ENCODE assay signal across 16 cellular contexts in genomic region chr6:161882196-161882595, GRCh38.
A peak's percentile ranks its signal among the peaks of the same experiment; 100 is the strongest.
DNase-seq lines count a peak whose midpoint lies in the region; ATAC-seq and TF ChIP-seq lines count a peak whose summit lies in the region.
"Had no signal": no experiment of that assay in that cellular context is flagged by ENCODE, and none has a peak within 500 bp of the region (broad histone marks: within the 10 kb centered on the region; RNA-seq: fewer than 3 reads in every experiment).

No MANE protein-coding gene starts in this region.

- H3K27ac Mint-ChIP-seq in activated CD4-positive, alpha-beta T cell treated with anti-CD3 and anti-CD28 coated beads, Interleukin-2, amount 10 ng/mL, durations not matched to agents 7 days and 5 days, result no peak overlapping the region
- no peak overlapping the region for H3K27ac Mint-ChIP-seq in T-helper 17 cell
- no peak overlapping the region for H3K27ac Mint-ChIP-seq in activated CD8-positive, alpha-beta T cell treated with anti-CD3 and anti-CD28 coated beads for 36 hours
- H3K27ac Mint-ChIP-seq: H9 had no signal

- H3K36me3 Mint-ChIP-seq in activated CD4-positive, alpha-beta T cell treated with anti-CD3 and anti-CD28 coated beads, Interleukin-2, amount 10 ng/mL, durations not matched to agents 7 days and 5 days (ENCODE audit: low read depth), result no peaks in the 10 kb centered on the region
- no peaks in the 10 kb centered on the region for H3K36me3 Mint-ChIP-seq in T-helper 17 cell (ENCODE audit: low read depth)
- H3K36me3 Mint-ChIP-seq in activated CD8-positive, alpha-beta T cell treated with anti-CD3 and anti-CD28 coated beads for 36 hours (ENCODE audit: low read depth), result no peaks in the 10 kb centered on the region

- H3K9me3 ChIP-seq in T-helper 17 cell (ENCODE audit: control insufficient read depth, low read length, poor library complexity, severe bottlenecking) (no peaks in the 10 kb centered on the region), heart left ventricle (no peaks in the 10 kb centered on the region)

- POLR2A ChIA-PET in activated CD4-positive, alpha-beta T cell treated with anti-CD3 and anti-CD28 coated beads, Interleukin-2, amount 10 ng/mL, durations not matched to agents 7 days and 5 days (lab: Charles Lee), result no interaction called here
- POLR2A ChIA-PET in activated CD8-positive, alpha-beta T cell treated with anti-CD3 and anti-CD28 coated beads for 36 hours (lab: Charles Lee), result no interaction called here

- DNase-seq in activated CD4-positive, alpha-beta T cell treated with anti-CD3 and anti-CD28 coated beads, Interleukin-2, amount 50 U/mL, for 1 hour, result peak; percentile 1
- no peak for DNase-seq in activated CD4-positive, alpha-beta T cell treated with anti-CD3 and anti-CD28 coated beads, Interleukin-2, amount 10 ng/mL, durations not matched to agents 7 days and 5 days
- DNase-seq in NCI-H510A (lab: John Stamatoyannopoulos, UW), result peak; percentile 27
- DNase-seq in iPS-NIHi11 (ENCODE audit: low spot score), result peak; percentile 34
- DNase-seq in T-helper 17 cell, result no peak
- DNase-seq in NOMO-1 (lab: John Stamatoyannopoulos, UW; ENCODE audit: unreplicated experiment in 2 of 2), result no peak
- DNase-seq in heart left ventricle, result no peak
- DNase-seq in activated CD8-positive, alpha-beta T cell treated with anti-CD3 and anti-CD28 coated beads for 36 hours, result no peak
- DNase-seq: C1 segment of cervical spinal cord, EL, H9, NCI-H1105 treated with DMSO at 0.1 percent for 48 hours, NCI-H2029, NCI-H2171 treated with DMSO at 0.1 percent for 48 hours, NCI-H774, SW 1271 had no signal

- WGBS in heart left ventricle, 4 donors, result 64 to 77% (median 70%) methylated on average over 11 of the region's 11 CpGs

- CTCF ChIA-PET in activated CD4-positive, alpha-beta T cell treated with anti-CD3 and anti-CD28 coated beads, Interleukin-2, amount 10 ng/mL, durations not matched to agents 7 days and 5 days (lab: Charles Lee), result no interaction called here
- CTCF ChIA-PET in activated CD8-positive, alpha-beta T cell treated with anti-CD3 and anti-CD28 coated beads for 36 hours (lab: Charles Lee), result no interaction called here

- TF ChIP-seq CTCF in heart left ventricle (IDR thresholded peaks at IDR 0.05), result no peak
- no peak for TF ChIP-seq CTCF in activated CD8-positive, alpha-beta T cell treated with anti-CD3 and anti-CD28 coated beads for 36 hours (IDR thresholded peaks at IDR 0.05)

- no peaks in the 10 kb centered on the region for H3K4me1 Mint-ChIP-seq in activated CD4-positive, alpha-beta T cell treated with anti-CD3 and anti-CD28 coated beads, Interleukin-2, amount 10 ng/mL, durations not matched to agents 7 days and 5 days
- H3K4me1 Mint-ChIP-seq in T-helper 17 cell, result no peaks in the 10 kb centered on the region
- H3K4me1 Mint-ChIP-seq in activated CD8-positive, alpha-beta T cell treated with anti-CD3 and anti-CD28 coated beads for 36 hours (ENCODE audit: low read depth), result no peaks in the 10 kb centered on the region

- no peaks in the 10 kb centered on the region for H3K27me3 ChIP-seq in heart left ventricle

- TF ChIP-seq POLR2A in heart left ventricle (IDR thresholded peaks at IDR 0.05), result no peak

- H3K4me3 Mint-ChIP-seq in activated CD4-positive, alpha-beta T cell treated with anti-CD3 and anti-CD28 coated beads, Interleukin-2, amount 10 ng/mL, durations not matched to agents 7 days and 5 days, result no peak overlapping the region
- H3K4me3 Mint-ChIP-seq in T-helper 17 cell, result no peak overlapping the region
- no peak overlapping the region for H3K4me3 Mint-ChIP-seq in activated CD8-positive, alpha-beta T cell treated with anti-CD3 and anti-CD28 coated beads for 36 hours
- H3K4me3 Mint-ChIP-seq: H9 had no signal

- no peaks in the 10 kb centered on the region for H3K36me3 ChIP-seq in heart left ventricle

- ATAC-seq in T-helper 17 cell, result no peak
- no peak for ATAC-seq in heart left ventricle
- ATAC-seq in activated CD8-positive, alpha-beta T cell treated with anti-CD3 and anti-CD28 coated beads for 36 hours, result no peak

- peaks cover 4% of the 10 kb centered on the region for H3K9me3 Mint-ChIP-seq in activated CD4-positive, alpha-beta T cell treated with anti-CD3 and anti-CD28 coated beads, Interleukin-2, amount 10 ng/mL, durations not matched to agents 7 days and 5 days
- no peaks in the 10 kb centered on the region for H3K9me3 Mint-ChIP-seq in activated CD8-positive, alpha-beta T cell treated with anti-CD3 and anti-CD28 coated beads for 36 hours
- H3K9me3 Mint-ChIP-seq: H9 had no signal

- no peak overlapping the region for H3K4me3 ChIP-seq in heart left ventricle

- H3K27me3 Mint-ChIP-seq in activated CD4-positive, alpha-beta T cell treated with anti-CD3 and anti-CD28 coated beads, Interleukin-2, amount 10 ng/mL, durations not matched to agents 7 days and 5 days, result no peaks in the 10 kb centered on the region
- H3K27me3 Mint-ChIP-seq in T-helper 17 cell, result no peaks in the 10 kb centered on the region
- H3K27me3 Mint-ChIP-seq in activated CD8-positive, alpha-beta T cell treated with anti-CD3 and anti-CD28 coated beads for 36 hours, result no peaks in the 10 kb centered on the region

- intact Hi-C loops in heart left ventricle (cut with DNase I), result no loop called here
- intact Hi-C loops in activated CD8-positive, alpha-beta T cell treated with anti-CD3 and anti-CD28 coated beads for 36 hours (cut with micrococcal nuclease), result no loop called here

- H3K4me1 ChIP-seq in heart left ventricle, result no peaks in the 10 kb centered on the region

- no peak overlapping the region for H3K27ac ChIP-seq in heart left ventricle

Comparison
In these comparisons a context has a peak if more than half of its experiments do, and no peak if none do; other contexts are left out.
1. DNase-seq: peak in activated CD4-positive, alpha-beta T cell treated with anti-CD3 and anti-CD28 coated beads, Interleukin-2, amount 50 U/mL, for 1 hour (single experiment), NCI-H510A (single experiment) and iPS-NIHi11 (single experiment); none in activated CD4-positive, alpha-beta T cell treated with anti-CD3 and anti-CD28 coated beads, Interleukin-2, amount 10 ng/mL, durations not matched to agents 7 days and 5 days (single experiment), T-helper 17 cell (0 of 3), NOMO-1 (0 of 2), heart left ventricle (0 of 5) and activated CD8-positive, alpha-beta T cell treated with anti-CD3 and anti-CD28 coated beads for 36 hours (single experiment).